Comparison of ENCODE assay signal across 21 cellular contexts in genomic region chr14:21529515-21529914, GRCh38. TPM values are rescaled to one million over a fixed set of nuclear protein-coding genes. Genes with fewer than 3 reads are reported as not detected.
A peak's percentile ranks its signal among the peaks of the same experiment; 100 is the strongest.
DNase-seq lines count a peak whose midpoint lies in the region; ATAC-seq, FAIRE-seq and TF ChIP-seq lines count a peak whose summit lies in the region.
"Had no signal": no experiment of that assay in that cellular context is flagged by ENCODE, and none has a peak within 500 bp of the region (broad histone marks: within the 10 kb centered on the region; RNA-seq: fewer than 3 reads in every experiment).

No MANE protein-coding gene starts in this region.

- peaks cover 25% of the 10 kb centered on the region for H3K36me3 Mint-ChIP-seq in WTC11
- no peaks in the 10 kb centered on the region for H3K36me3 Mint-ChIP-seq in naive thymus-derived CD4-positive, alpha-beta T cell
- H3K36me3 Mint-ChIP-seq in activated naive CD4-positive, alpha-beta T cell treated with anti-CD3 and anti-CD28 coated beads for 36 hours (ENCODE audit: low read depth), result no peaks in the 10 kb centered on the region
- H3K36me3 Mint-ChIP-seq: CD4-positive, alpha-beta memory T cell had no signal

- POLR2A ChIA-PET in WTC11 (lab: Charles Lee), result interaction anchor here (0.5 to 1.4 kb wide), 2 partner anchors 20 to 27 kb away, joined by 4 to 6 read pairs; no protein-coding TSS in a partner anchor
- POLR2A ChIA-PET in naive thymus-derived CD4-positive, alpha-beta T cell (lab: Charles Lee), result interaction anchor here (1.9 kb wide), 1 partner anchor 19 kb away, joined by 4 read pairs; the partner anchor contains the start of gene METTL3

- H3K36me3 ChIP-seq in HUES6 (ENCODE audit: control insufficient read depth, insufficient read depth, low read length) (peaks cover 10% of the 10 kb centered on the region), iPS-20b (ENCODE audit: insufficient read depth, low read depth, low read length) (peaks cover 42% of the 10 kb centered on the region), small intestine (ENCODE audit: control insufficient read depth in 2 of 2, insufficient read depth in 2 of 2, low read length in 2 of 2) (no peaks in the 10 kb centered on the region)
- peaks cover 0 to 4% (median 0%) of the 10 kb centered on the region in 3 experiments for H3K36me3 ChIP-seq in naive thymus-derived CD4-positive, alpha-beta T cell (ENCODE audit: control insufficient read depth in 2 of 3, insufficient read depth in 3 of 3, low read length in 3 of 3)

- intact Hi-C loops in naive thymus-derived CD4-positive, alpha-beta T cell (cut with micrococcal nuclease), result loop anchor here in 1 of 2 donors (5.0 kb wide), 1 partner anchor 52 kb away; the partner anchor contains the start of genes RAB2B and TOX4
- intact Hi-C loops in activated naive CD4-positive, alpha-beta T cell treated with anti-CD3 and anti-CD28 coated beads for 36 hours (cut with micrococcal nuclease), result no loop called here

- H3K9me3 ChIP-seq in HUES6 (ENCODE audit: control insufficient read depth, insufficient read depth, low read depth, low read length) (no peaks in the 10 kb centered on the region), iPS-20b (ENCODE audit: insufficient read depth, low read depth, low read length) (no peaks in the 10 kb centered on the region), small intestine (ENCODE audit: control insufficient read depth, low read depth) (no peaks in the 10 kb centered on the region)
- no peaks in the 10 kb centered on the region for H3K9me3 ChIP-seq in naive thymus-derived CD4-positive, alpha-beta T cell (ENCODE audit: control insufficient read depth in 2 of 3, low read length in 3 of 3)
- H3K9me3 ChIP-seq: BLaER1 had no signal

- no peaks in the 10 kb centered on the region for H3K9me3 Mint-ChIP-seq in WTC11
- H3K9me3 Mint-ChIP-seq in naive thymus-derived CD4-positive, alpha-beta T cell, result peaks cover 0 to 1% (median 0%) of the 10 kb centered on the region in 11 donors
- no peaks in the 10 kb centered on the region for H3K9me3 Mint-ChIP-seq in activated naive CD4-positive, alpha-beta T cell treated with anti-CD3 and anti-CD28 coated beads for 36 hours
- H3K9me3 Mint-ChIP-seq: CD4-positive, alpha-beta memory T cell had no signal

- no peaks in the 10 kb centered on the region for H3K27me3 ChIP-seq in HUES6 (ENCODE audit: control insufficient read depth, insufficient read depth, low read length)
- H3K27me3 ChIP-seq in iPS-20b (ENCODE audit: insufficient read depth, low read length), result no peaks in the 10 kb centered on the region
- no peaks in the 10 kb centered on the region for H3K27me3 ChIP-seq in small intestine (ENCODE audit: control insufficient read depth in 2 of 2, insufficient read depth in 2 of 2, low read length in 2 of 2)
- H3K27me3 ChIP-seq in naive thymus-derived CD4-positive, alpha-beta T cell (ENCODE audit: control insufficient read depth in 2 of 2, insufficient read depth in 2 of 2, low read length in 2 of 2), result no peaks in the 10 kb centered on the region
- H3K27me3 ChIP-seq: BLaER1 had no signal

- FAIRE-seq in small intestine (lab: Jason Lieb, UNC), result no peak
- FAIRE-seq: GM12891 had no signal

- 0 out of 2 replicates have a peak overlapping the region, but pooled peaks have one; percentile 62 for H3K27ac ChIP-seq in HUES6 (ENCODE audit: low read depth, low read length)
- peak overlapping the region; percentile 43 for H3K27ac ChIP-seq in iPS-20b (ENCODE audit: low read length)
- no peak overlapping the region for H3K27ac ChIP-seq in small intestine (ENCODE audit: low read depth in 1 of 2, low read length in 1 of 2)
- no peak overlapping the region for H3K27ac ChIP-seq in naive thymus-derived CD4-positive, alpha-beta T cell (ENCODE audit: low read depth, low read length)
- H3K27ac ChIP-seq: BLaER1, GM23248 had no signal

- ATAC-seq in WTC11, result no peak
- no peak for ATAC-seq in naive thymus-derived CD4-positive, alpha-beta T cell
- ATAC-seq: HCT116, Panc1, SK-N-SH treated with all-trans-retinoic acid at 6 μM for 48 hours had no signal

- H3K27me3 Mint-ChIP-seq in WTC11 (ENCODE audit: low read depth), result no peaks in the 10 kb centered on the region
- peaks cover 0 to 24% (median 9%) of the 10 kb centered on the region in 5 donors for H3K27me3 Mint-ChIP-seq in naive thymus-derived CD4-positive, alpha-beta T cell
- peaks cover 5% of the 10 kb centered on the region for H3K27me3 Mint-ChIP-seq in activated naive CD4-positive, alpha-beta T cell treated with anti-CD3 and anti-CD28 coated beads for 36 hours (ENCODE audit: low read depth)

- peak overlapping the region; percentile 41; the same call in 1 of the 2 replicates for H3K4me3 Mint-ChIP-seq in WTC11
- H3K4me3 Mint-ChIP-seq in naive thymus-derived CD4-positive, alpha-beta T cell, result no peak overlapping the region
- no peak overlapping the region for H3K4me3 Mint-ChIP-seq in activated naive CD4-positive, alpha-beta T cell treated with anti-CD3 and anti-CD28 coated beads for 36 hours

- CTCF ChIA-PET in WTC11 (lab: Charles Lee), result interaction anchor here (1.0 to 4.5 kb wide), 3 partner anchors 12 to 31 kb away, joined by 4 to 60 read pairs (median 4); no protein-coding TSS in a partner anchor
- CTCF ChIA-PET in naive thymus-derived CD4-positive, alpha-beta T cell (lab: Charles Lee), result interaction anchor here (0.6 to 1.9 kb wide), 2 partner anchors 31 to 1091 kb away, joined by 3 to 8 read pairs; no protein-coding TSS in a partner anchor
- CTCF ChIA-PET in activated naive CD4-positive, alpha-beta T cell treated with anti-CD3 and anti-CD28 coated beads for 36 hours (lab: Charles Lee), result interaction anchor here (0.6 to 1.7 kb wide), 3 partner anchors 31 to 78 kb away, joined by 4 to 5 read pairs (median 5); no protein-coding TSS in a partner anchor

- H3K4me3 ChIP-seq in HUES6 (ENCODE audit: low read depth, low read length) (no peak overlapping the region), iPS-20b (ENCODE audit: low read length) (no peak overlapping the region), small intestine (ENCODE audit: low read depth in 1 of 2, low read length in 2 of 2) (no peak overlapping the region)
- no peak overlapping the region for H3K4me3 ChIP-seq in naive thymus-derived CD4-positive, alpha-beta T cell (ENCODE audit: low read length)
- H3K4me3 ChIP-seq: BLaER1, GM23248 had no signal

- DNase-seq in WTC11 (ENCODE audit: low spot score), result no peak
- DNase-seq in small intestine, result no peak
- DNase-seq in naive thymus-derived CD4-positive, alpha-beta T cell, result no peak
- DNase-seq in HPDE6-E6E7 (ENCODE audit: extremely low spot score), result no peak
- DNase-seq in activated naive CD4-positive, alpha-beta T cell treated with anti-CD3 and anti-CD28 coated beads for 36 hours, result no peak
- DNase-seq: ACHN; CD4-positive, alpha-beta memory T cell; DMS153; GM23248; KBM-7; NCI-H1092 treated with DMSO at 0.1 percent for 48 hours; NCI-H226; NCI-H748 treated with DMSO at 0.1 percent for 48 hours had no signal

- H3K9ac ChIP-seq in HUES6 (ENCODE audit: low read length), result no peak overlapping the region
- peak overlapping the region; percentile 88; the same call in 1 of the 2 replicates for H3K9ac ChIP-seq in iPS-20b (ENCODE audit: low read depth, low read length)
- H3K9ac ChIP-seq: BLaER1, GM23248 had no signal

- H3K27ac Mint-ChIP-seq in WTC11, result peak overlapping the region; percentile 99
- H3K27ac Mint-ChIP-seq in naive thymus-derived CD4-positive, alpha-beta T cell, result peak overlapping the region in 1 of 9 donors; percentile 30
- H3K27ac Mint-ChIP-seq in activated naive CD4-positive, alpha-beta T cell treated with anti-CD3 and anti-CD28 coated beads for 36 hours, result no peak overlapping the region

- peaks cover 71% of the 10 kb centered on the region for H3K4me1 Mint-ChIP-seq in WTC11
- peaks cover 10 to 25% (median 15%) of the 10 kb centered on the region in 7 donors for H3K4me1 Mint-ChIP-seq in naive thymus-derived CD4-positive, alpha-beta T cell
- H3K4me1 Mint-ChIP-seq in activated naive CD4-positive, alpha-beta T cell treated with anti-CD3 and anti-CD28 coated beads for 36 hours (ENCODE audit: low read depth), result peaks cover 9% of the 10 kb centered on the region

- H3K4me1 ChIP-seq in HUES6 (ENCODE audit: control insufficient read depth, insufficient read depth, low read length) (peaks cover 51% of the 10 kb centered on the region), iPS-20b (ENCODE audit: insufficient read depth, low read length) (peaks cover 58% of the 10 kb centered on the region), small intestine (ENCODE audit: control insufficient read depth in 2 of 2, insufficient read depth in 1 of 2, low read depth in 1 of 2, low read length in 1 of 2) (no peaks in the 10 kb centered on the region)
- H3K4me1 ChIP-seq in naive thymus-derived CD4-positive, alpha-beta T cell (ENCODE audit: control insufficient read depth in 2 of 2, insufficient read depth in 2 of 2, low read length in 2 of 2), result peaks cover 5 to 9% of the 10 kb centered on the region in 2 donors

- WGBS in small intestine, 3 donors, result 91 to 100% (median 93%) methylated on average over 1 of the region's 1 CpG

- TF ChIP-seq CTCF in WTC11 (IDR thresholded peaks at IDR 0.05), result no peak

RNA-seq across cellular contexts. Expression of gene SALL2, which starts 3.4 kb away (rescaled TPM):
- total RNA-seq in WTC11 (2021), result 239 to 307 TPM (median 288 TPM) in 3 replicates
- polyA plus RNA-seq in small intestine, result 1 to 10 TPM in 2 of 3 donors, not detected in 1; 1.6 to 2.5 TPM
- 1 to 10 TPM; 2.3 to 8.3 (median 3.9) TPM for total RNA-seq in naive thymus-derived CD4-positive, alpha-beta T cell
- polyA plus RNA-seq in naive thymus-derived CD4-positive, alpha-beta T cell, result 1 to 10 TPM; 4.2 to 5.9 TPM
- 1 to 10 TPM; 3.1 to 4.1 TPM for total RNA-seq in activated naive CD4-positive, alpha-beta T cell treated with anti-CD3 and anti-CD28 coated beads for 36 hours

RNA-seq across cellular contexts. Expression of gene METTL3, which starts 18.4 kb away (rescaled TPM):
- total RNA-seq in WTC11 (2021), result 87.2 to 93.2 TPM (median 89.5 TPM) in 3 replicates
- 10 to 100 TPM; 12.3 to 25.8 (median 14.1) TPM for polyA plus RNA-seq in small intestine
- 100 to 1,000 TPM in 2 of 5 experiments, 10 to 100 TPM in 3; 43.6 to 108 (median 75.3) TPM for total RNA-seq in naive thymus-derived CD4-positive, alpha-beta T cell
- 10 to 100 TPM; 17.6 to 26.3 TPM for polyA plus RNA-seq in naive thymus-derived CD4-positive, alpha-beta T cell
- 10 to 100 TPM; 60.6 TPM for total RNA-seq in activated naive CD4-positive, alpha-beta T cell treated with anti-CD3 and anti-CD28 coated beads for 36 hours

RNA-seq across cellular contexts. Expression of gene OR10G3, which starts 50.4 kb away (rescaled TPM):
- total RNA-seq in WTC11 (2021), result not detected in 3 replicates
- not detected for polyA plus RNA-seq in small intestine
- total RNA-seq in naive thymus-derived CD4-positive, alpha-beta T cell, result not detected
- not detected for polyA plus RNA-seq in naive thymus-derived CD4-positive, alpha-beta T cell
- not detected for total RNA-seq in activated naive CD4-positive, alpha-beta T cell treated with anti-CD3 and anti-CD28 coated beads for 36 hours
- total RNA-seq: CD4-positive, alpha-beta memory T cell; G401; GM23248 had no signal
- polyA plus RNA-seq: CD4-positive, alpha-beta memory T cell; GM23248 had no signal

RNA-seq across cellular contexts. Expression of gene TOX4, which starts 52.5 kb away (rescaled TPM):
- total RNA-seq in WTC11 (2021), result 49.1 to 53.0 TPM (median 52.4 TPM) in 3 replicates
- 10 to 100 TPM; 20.4 to 28.4 (median 21.1) TPM for polyA plus RNA-seq in small intestine
- total RNA-seq in naive thymus-derived CD4-positive, alpha-beta T cell, result 100 to 1,000 TPM in 1 of 5 experiments, 10 to 100 TPM in 4; 78.5 to 116 (median 86.5) TPM
- 10 to 100 TPM; 70.5 to 98.3 TPM for polyA plus RNA-seq in naive thymus-derived CD4-positive, alpha-beta T cell
- total RNA-seq in activated naive CD4-positive, alpha-beta T cell treated with anti-CD3 and anti-CD28 coated beads for 36 hours, result 10 to 100 TPM; 57.4 to 58.6 TPM

RNA-seq across cellular contexts. Expression of gene RAB2B, which starts 52.8 kb away (rescaled TPM):
- 29.6 to 33.3 TPM (median 31.7 TPM) in 3 replicates for total RNA-seq in WTC11 (2021)
- polyA plus RNA-seq in small intestine, result 1 to 10 TPM; 7.4 to 8.4 (median 7.6) TPM
- total RNA-seq in naive thymus-derived CD4-positive, alpha-beta T cell, result 10 to 100 TPM; 26.6 to 32.8 (median 30.5) TPM
- 1 to 10 TPM; 5.6 to 9.9 TPM for polyA plus RNA-seq in naive thymus-derived CD4-positive, alpha-beta T cell
- total RNA-seq in activated naive CD4-positive, alpha-beta T cell treated with anti-CD3 and anti-CD28 coated beads for 36 hours, result 10 to 100 TPM; 20.5 to 21.4 TPM

Comparison
In these comparisons a context has a peak if more than half of its experiments do, and no peak if none do; other contexts are left out.
1. H3K27ac ChIP-seq: peak in HUES6 (single experiment) and iPS-20b (single experiment); none in small intestine (0 of 2) and naive thymus-derived CD4-positive, alpha-beta T cell (single experiment).
2. RNA of gene SALL2, which starts 3.4 kb away (total RNA-seq): 239 to 307 TPM in WTC11; 3.1 to 4.1 TPM in activated naive CD4-positive, alpha-beta T cell treated with anti-CD3 and anti-CD28 coated beads for 36 hours and 2.3 to 8.3 TPM in naive thymus-derived CD4-positive, alpha-beta T cell; every median in the first group is over 10 times any median in the second.